8 cellular contexts compared by ENCODE assay signal in the genomic region with DNA sequence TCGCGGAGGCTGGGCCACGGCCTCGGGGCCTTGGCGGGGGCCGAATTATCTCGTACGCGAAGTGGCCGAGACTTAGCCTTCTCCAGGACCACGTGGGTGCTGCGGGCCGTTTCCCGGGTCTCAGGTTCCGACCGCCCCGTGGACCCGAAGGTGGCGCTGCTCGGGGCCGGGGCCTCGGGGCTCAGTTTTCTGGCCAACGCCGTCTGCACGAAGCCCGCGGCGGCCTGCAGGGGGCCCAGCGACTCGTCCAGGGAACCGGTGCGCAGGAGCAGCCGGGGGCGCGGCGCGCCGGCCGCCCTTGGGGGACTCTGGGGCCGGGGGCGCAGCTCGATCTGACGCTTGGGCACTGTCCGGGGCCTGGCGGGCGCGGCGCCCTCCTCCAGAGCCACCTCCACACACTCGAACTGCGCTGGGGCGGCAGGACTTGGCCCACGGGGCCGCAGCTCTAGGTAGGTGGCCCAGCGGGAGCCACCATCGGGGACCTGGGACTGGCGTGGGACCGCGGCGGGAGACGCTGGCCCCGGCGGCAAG. TPM values are rescaled to one million over a fixed set of nuclear protein-coding genes. Genes with fewer than 3 reads are reported as not detected.
A peak's percentile ranks its signal among the peaks of the same experiment; 100 is the strongest.
DNase-seq lines count a peak whose midpoint lies in the region; ATAC-seq, FAIRE-seq and TF ChIP-seq lines count a peak whose summit lies in the region.

No MANE protein-coding gene starts in this region.

- peaks cover 1% of the 10 kb centered on the region; the same call in 1 of the 2 replicates for H3K36me3 ChIP-seq in GM06990 (ENCODE audit: control insufficient read depth, insufficient read depth, low read length)
- peaks cover 0 to 7% of the 10 kb centered on the region in 2 experiments; a peak in 1 of 4 replicates for H3K36me3 ChIP-seq in GM12878 (ENCODE audit: control insufficient read depth in 2 of 2, insufficient read depth in 2 of 2, low read length in 1 of 2)
- no peaks in the 10 kb centered on the region for H3K36me3 ChIP-seq in HAP-1 (replicated peaks)

- H3K9ac ChIP-seq in GM12878 (ENCODE audit: control insufficient read depth, insufficient read depth, low read length), result peak overlapping the region; percentile 97

- H3K4me2 ChIP-seq in GM12878 (ENCODE audit: control insufficient read depth, insufficient read depth), result peak overlapping the region; percentile 73

- H2AFZ ChIP-seq in GM12878 (ENCODE audit: control insufficient read depth, low read depth, low read length), result peak overlapping the region; percentile 68

- POLR2A ChIA-PET in GM12878 (lab: Charles Lee), result interaction anchor here (1.1 kb wide), 1 partner anchor 10 kb away, joined by 3 read pairs; the partner anchor contains the start of gene SPATA24

- H3K4me3 ChIP-seq in GM06990 (replicated peaks; ENCODE audit: low read depth, low read length) (peak overlapping the region; percentile 68), GM12878 (peak overlapping the region; percentile 87), HAP-1 (no peak overlapping the region)

- H4K20me1 ChIP-seq in GM12878 (ENCODE audit: control insufficient read depth, insufficient read depth), result no peaks in the 10 kb centered on the region

- H3K4me1 ChIP-seq in GM12878 (ENCODE audit: control insufficient read depth, insufficient read depth, low read length) (peaks cover 56% of the 10 kb centered on the region), HAP-1 (peaks cover 4% of the 10 kb centered on the region)

- H3K27me3 Mint-ChIP-seq in stimulated activated naive CD8-positive, alpha-beta T cell treated with anti-CD3 and anti-CD28 coated beads, Interleukin-15, Interleukin-2, amounts not matched to agents 100 ng/mL and 50 ng/mL, for 24 hours, result no peaks in the 10 kb centered on the region

- FAIRE-seq in GM12878 (lab: Jason Lieb, UNC), result no peak

- in situ Hi-C loops in GM12878 (cut with MboI), result no loop called here
- in situ Hi-C loops in HAP-1 (cut with MboI; ENCODE audit: low sequenced_read_pairs), result no loop called here

- no peak for TF ChIP-seq POLR2A in GM12878 (IDR thresholded peaks at IDR 0.05; ENCODE audit: low read depth, low read length)

- peaks cover 52% of the 10 kb centered on the region for H3K4me1 Mint-ChIP-seq in stimulated activated naive CD8-positive, alpha-beta T cell treated with anti-CD3 and anti-CD28 coated beads, Interleukin-15, Interleukin-2, amounts not matched to agents 100 ng/mL and 50 ng/mL, for 24 hours (ENCODE audit: low read depth)

- SMC1A ChIA-PET in GM12878 (lab: Charles Lee; ENCODE audit: uncharacterized antibody, unreplicated experiment), result interaction anchor here (1.8 to 3.9 kb wide), 2 partner anchors 28 to 120 kb away, joined by 4 to 15 read pairs; no protein-coding TSS in a partner anchor

- H3K27me3 ChIP-seq in GM06990 (replicated peaks; ENCODE audit: control insufficient read depth, insufficient read depth, low read length) (no peaks in the 10 kb centered on the region), GM12878 (replicated peaks in 1 of 2; ENCODE audit: control insufficient read depth in 2 of 2, insufficient read depth in 2 of 2, low read length in 1 of 2) (no peaks in the 10 kb centered on the region), HAP-1 (ENCODE audit: low read depth) (no peaks in the 10 kb centered on the region)

- peak overlapping the region; percentile 95 for H3K4me3 Mint-ChIP-seq in stimulated activated naive CD8-positive, alpha-beta T cell treated with anti-CD3 and anti-CD28 coated beads, Interleukin-15, Interleukin-2, amounts not matched to agents 100 ng/mL and 50 ng/mL, for 24 hours

- intact Hi-C loops in GM12878 (cut with micrococcal nuclease; ENCODE audit: unreplicated experiment), result loop anchor here (5.0 kb wide), 3 partner anchors 102 to 142 kb away; partner anchors contain the start of gene MATR3

- no peaks in the 10 kb centered on the region for H3K9me3 Mint-ChIP-seq in stimulated activated naive CD8-positive, alpha-beta T cell treated with anti-CD3 and anti-CD28 coated beads, Interleukin-15, Interleukin-2, amounts not matched to agents 100 ng/mL and 50 ng/mL, for 24 hours

- peak; percentile 39; the same call in 1 of the 2 replicates for TF ChIP-seq RAD21 in GM12878 (IDR thresholded peaks at IDR 0.05; ENCODE audit: insufficient read depth, low read depth, low read length)

- no peak for TF ChIP-seq EP300 in GM12878 (IDR thresholded peaks at IDR 0.05; ENCODE audit: borderline replicate concordance in 1 of 2, control insufficient read depth in 1 of 2, low read depth in 2 of 2, low read length in 2 of 2)

- no TSS peak for BruUV-seq in GM12878 (replicated peaks; lab: Mats Ljungman, UMichigan)

- H3K9me3 ChIP-seq in GM12878 (replicated peaks; ENCODE audit: control insufficient read depth, insufficient read depth, low read length) (no peaks in the 10 kb centered on the region), HAP-1 (no peaks in the 10 kb centered on the region)

- H3K36me3 Mint-ChIP-seq in stimulated activated naive CD8-positive, alpha-beta T cell treated with anti-CD3 and anti-CD28 coated beads, Interleukin-15, Interleukin-2, amounts not matched to agents 100 ng/mL and 50 ng/mL, for 24 hours (ENCODE audit: low read depth), result peaks cover 5% of the 10 kb centered on the region

- peaks cover 65% of the 10 kb centered on the region for H3K79me2 ChIP-seq in GM12878 (ENCODE audit: control insufficient read depth, insufficient read depth, low read length)

- DNase-seq in GM06990 (ENCODE audit: extremely low read depth, insufficient read length) (peak; percentile 83), NCI-H2171 (lab: John Stamatoyannopoulos, UW) (peak; percentile 21), GM12878 (ENCODE audit: low read depth, low spot score) (no peak), islet precursor cell (peak; percentile 84), NCI-H2196 (lab: John Stamatoyannopoulos, UW; ENCODE audit: unreplicated experiment) (no peak), HAP-1 (ENCODE audit: low spot score in 2 of 2) (no peak), hepatic stellate cell (ENCODE audit: low spot score) (no peak)

- H3K27ac ChIP-seq in GM12878 (ENCODE audit: control insufficient read depth, insufficient read depth), result peak overlapping the region; percentile 90

- ATAC-seq in GM12878, result peak; percentile 1

- peak; percentile 50 for TF ChIP-seq CTCF in GM06990 (IDR thresholded peaks at IDR 0.05; ENCODE audit: insufficient read depth, low read length, poor library complexity, severe bottlenecking)
- TF ChIP-seq CTCF in GM12878 (IDR thresholded peaks at IDR 0.05 in 2 of 3, conservative IDR thresholded peaks at IDR 0.05 in 1 of 3; ENCODE audit: control insufficient read depth in 2 of 3, extremely low read depth in 1 of 3, insufficient read depth in 1 of 3, low read depth in 3 of 3, low read length in 3 of 3), result peak; percentile 50 to 72 (median 60)

- no peak overlapping the region for H3K27ac Mint-ChIP-seq in stimulated activated naive CD8-positive, alpha-beta T cell treated with anti-CD3 and anti-CD28 coated beads, Interleukin-15, Interleukin-2, amounts not matched to agents 100 ng/mL and 50 ng/mL, for 24 hours

- RAD21 ChIA-PET in GM12878 (lab: Charles Lee; ENCODE audit: unreplicated experiment), result interaction anchor here (2.2 kb wide), 1 partner anchor 28 kb away, joined by 14 read pairs; no protein-coding TSS in a partner anchor

- CTCF ChIA-PET in GM12878 (lab: Yijun Ruan, JAX), result interaction anchor here (1.8 to 1.9 kb wide), 2 partner anchors 12 to 26 kb away, joined by 6 to 10 read pairs; no protein-coding TSS in a partner anchor

- WGBS in GM12878 (ENCODE audit: insufficient coverage, insufficient replicate concordance, low lambda C conversion rate, missing lambda C conversion rate), result 47% methylated on average over 37 of the region's 62 CpGs

RNA-seq across cellular contexts. Expression of gene PROB1, which starts 0.7 kb away (rescaled TPM):
- total RNA-seq in GM12878 (2013; cell fraction: nucleolus; rRNA removed), result 3.5 and 4.4 TPM in 2 replicates
- total RNA-seq in GM12878 (2014; rRNA removed) (3.0 and 3.8 TPM in 2 replicates), GM12878 (2014; rRNA removed; fragmentation: Illumina TruSeq; extraction: Trizol) (1.7 and 2.0 TPM in 2 replicates), GM12878 (2021) (6.0 and 6.5 TPM in 2 replicates)
- polyA plus RNA-seq in GM12878 (2011; ENCODE audit: low read depth), result 1.4 TPM
- polyA plus RNA-seq in GM12878 (2011; rRNA removed) (0.59 and 1.1 TPM in 2 replicates), GM12878 (2014; fragmentation: Illumina TruSeq; extraction: Trizol) (0.78 and 1.4 TPM in 2 replicates), GM12878 (2014; fragmentation: Nextera tagmentation; extraction: Ambion mirVana) (under 1 TPM; 0.14 to 0.58 TPM), GM12878 (2014; rRNA removed) (4.7 and 5.1 TPM in 2 replicates), GM12878 (2016; fragmentation: Nextera tagmentation; extraction: Ambion mirVana) (1 to 10 TPM; 6.2 to 8.1 TPM)
- 1.3 and 2.2 TPM in 2 replicates for polyA plus RNA-seq in GM12878 (2011; cell fraction: cytosol; rRNA removed)
- polyA plus RNA-seq in GM12878 (2011; cell fraction: nucleus; rRNA removed), result 3.4 and 4.5 TPM in 2 replicates
- 3.8 and 5.2 TPM in 2 replicates for polyA plus RNA-seq in GM12878 (2012)
- polyA minus RNA-seq in GM12878 (2011; rRNA and poly(A)+ RNA removed), result 0.95 and 1.9 TPM in 2 replicates
- 0.73 and 1.1 TPM in 2 replicates for polyA minus RNA-seq in GM12878 (2011; cell fraction: cytosol; rRNA and poly(A)+ RNA removed)
- polyA minus RNA-seq in GM12878 (2011; cell fraction: nucleus; rRNA and poly(A)+ RNA removed), result 3.4 and 6.2 TPM in 2 replicates

RNA-seq across cellular contexts. Expression of gene MZB1, which starts 4.5 kb away (rescaled TPM):
- total RNA-seq in GM12878 (2013; cell fraction: nucleolus; rRNA removed), result 108 and 124 TPM in 2 replicates
- 211 and 238 TPM in 2 replicates for total RNA-seq in GM12878 (2014; rRNA removed)
- 132 and 157 TPM in 2 replicates for total RNA-seq in GM12878 (2014; rRNA removed; fragmentation: Illumina TruSeq; extraction: Trizol)
- 200 and 218 TPM in 2 replicates for total RNA-seq in GM12878 (2021)
- polyA plus RNA-seq in GM12878 (2011; ENCODE audit: low read depth), result 170 TPM
- 37.4 and 65.2 TPM in 2 replicates for polyA plus RNA-seq in GM12878 (2011; rRNA removed)
- polyA plus RNA-seq in GM12878 (2011; cell fraction: cytosol; rRNA removed), result 96.6 and 144 TPM in 2 replicates
- polyA plus RNA-seq in GM12878 (2011; cell fraction: nucleus; rRNA removed), result 140 and 154 TPM in 2 replicates
- 253 and 361 TPM in 2 replicates for polyA plus RNA-seq in GM12878 (2012)
- 44.1 and 147 TPM in 2 replicates for polyA plus RNA-seq in GM12878 (2014; fragmentation: Illumina TruSeq; extraction: Trizol)
- 10 to 100 TPM; 19.3 to 56.9 TPM for polyA plus RNA-seq in GM12878 (2014; fragmentation: Nextera tagmentation; extraction: Ambion mirVana)
- 291 and 321 TPM in 2 replicates for polyA plus RNA-seq in GM12878 (2014; rRNA removed)
- 100 to 1,000 TPM; 369 to 406 TPM for polyA plus RNA-seq in GM12878 (2016; fragmentation: Nextera tagmentation; extraction: Ambion mirVana)
- polyA minus RNA-seq in GM12878 (2011; rRNA and poly(A)+ RNA removed), result 43.4 and 79.0 TPM in 2 replicates
- 21.8 and 23.1 TPM in 2 replicates for polyA minus RNA-seq in GM12878 (2011; cell fraction: cytosol; rRNA and poly(A)+ RNA removed)
- 58.2 and 93.9 TPM in 2 replicates for polyA minus RNA-seq in GM12878 (2011; cell fraction: nucleus; rRNA and poly(A)+ RNA removed)

RNA-seq across cellular contexts. Expression of gene SPATA24, which starts 9.7 kb away (rescaled TPM):
- 8.9 and 9.5 TPM in 2 replicates for total RNA-seq in GM12878 (2013; cell fraction: nucleolus; rRNA removed)
- total RNA-seq in GM12878 (2014; rRNA removed) (5.1 and 8.1 TPM in 2 replicates), GM12878 (2014; rRNA removed; fragmentation: Illumina TruSeq; extraction: Trizol) (6.3 and 8.1 TPM in 2 replicates), GM12878 (2021) (4.1 and 5.6 TPM in 2 replicates)
- polyA plus RNA-seq in GM12878 (2011; ENCODE audit: low read depth), result 8.4 TPM
- polyA plus RNA-seq in GM12878 (2011; rRNA removed) (5.3 and 6.0 TPM in 2 replicates), GM12878 (2014; fragmentation: Illumina TruSeq; extraction: Trizol) (6.1 and 9.8 TPM in 2 replicates), GM12878 (2014; fragmentation: Nextera tagmentation; extraction: Ambion mirVana) (1 to 10 TPM; 7.6 to 8.5 TPM), GM12878 (2014; rRNA removed) (7.1 and 7.2 TPM in 2 replicates), GM12878 (2016; fragmentation: Nextera tagmentation; extraction: Ambion mirVana) (1 to 10 TPM; 7.0 to 7.4 TPM)
- 2.9 and 3.7 TPM in 2 replicates for polyA plus RNA-seq in GM12878 (2011; cell fraction: cytosol; rRNA removed)
- 3.2 and 4.8 TPM in 2 replicates for polyA plus RNA-seq in GM12878 (2011; cell fraction: nucleus; rRNA removed)
- polyA plus RNA-seq in GM12878 (2012), result 7.6 and 8.6 TPM in 2 replicates
- 2.2 and 2.6 TPM in 2 replicates for polyA minus RNA-seq in GM12878 (2011; rRNA and poly(A)+ RNA removed)
- not detected in 2 replicates for polyA minus RNA-seq in GM12878 (2011; cell fraction: cytosol; rRNA and poly(A)+ RNA removed)
- polyA minus RNA-seq in GM12878 (2011; cell fraction: nucleus; rRNA and poly(A)+ RNA removed), result 2.3 and 3.4 TPM in 2 replicates

RNA-seq across cellular contexts. Expression of gene SLC23A1, which starts 11.1 kb away (rescaled TPM):
- total RNA-seq in GM12878 (2013; cell fraction: nucleolus; rRNA removed), result 24.3 and 24.7 TPM in 2 replicates
- total RNA-seq in GM12878 (2014; rRNA removed) (0.98 and 1.2 TPM in 2 replicates), GM12878 (2014; rRNA removed; fragmentation: Illumina TruSeq; extraction: Trizol) (1.7 and 2.4 TPM in 2 replicates), GM12878 (2021) (4.1 and 4.7 TPM in 2 replicates)
- polyA plus RNA-seq in GM12878 (2011; ENCODE audit: low read depth), result 1.2 TPM
- polyA plus RNA-seq in GM12878 (2011; rRNA removed) (1.1 and 1.5 TPM in 2 replicates), GM12878 (2014; fragmentation: Illumina TruSeq; extraction: Trizol) (0.95 and 1.7 TPM in 2 replicates), GM12878 (2014; fragmentation: Nextera tagmentation; extraction: Ambion mirVana) (under 1 TPM; 0.35 to 0.74 TPM), GM12878 (2014; rRNA removed) (3.2 and 3.3 TPM in 2 replicates), GM12878 (2016; fragmentation: Nextera tagmentation; extraction: Ambion mirVana) (1 to 10 TPM; 1.5 to 1.6 TPM)
- 1.2 and 1.3 TPM in 2 replicates for polyA plus RNA-seq in GM12878 (2011; cell fraction: cytosol; rRNA removed)
- 18.8 and 22.0 TPM in 2 replicates for polyA plus RNA-seq in GM12878 (2011; cell fraction: nucleus; rRNA removed)
- 3.3 and 4.3 TPM in 2 replicates for polyA plus RNA-seq in GM12878 (2012)
- polyA minus RNA-seq in GM12878 (2011; rRNA and poly(A)+ RNA removed), result 5.6 and 11.2 TPM in 2 replicates
- polyA minus RNA-seq in GM12878 (2011; cell fraction: cytosol; rRNA and poly(A)+ RNA removed), result not detected in 2 replicates
- polyA minus RNA-seq in GM12878 (2011; cell fraction: nucleus; rRNA and poly(A)+ RNA removed), result 9.8 and 16.2 TPM in 2 replicates

RNA-seq across cellular contexts. Expression of gene DNAJC18, which starts 45.1 kb away (rescaled TPM):
- total RNA-seq in GM12878 (2013; cell fraction: nucleolus; rRNA removed), result 9.8 and 13.1 TPM in 2 replicates
- 5.3 and 6.4 TPM in 2 replicates for total RNA-seq in GM12878 (2014; rRNA removed)
- total RNA-seq in GM12878 (2014; rRNA removed; fragmentation: Illumina TruSeq; extraction: Trizol), result 10.6 and 10.8 TPM in 2 replicates
- total RNA-seq in GM12878 (2021), result 16.9 and 19.7 TPM in 2 replicates
- 7.0 TPM for polyA plus RNA-seq in GM12878 (2011; ENCODE audit: low read depth)
- 21.0 and 34.0 TPM in 2 replicates for polyA plus RNA-seq in GM12878 (2011; rRNA removed)
- polyA plus RNA-seq in GM12878 (2011; cell fraction: cytosol; rRNA removed), result 5.6 and 8.9 TPM in 2 replicates
- 4.0 and 5.5 TPM in 2 replicates for polyA plus RNA-seq in GM12878 (2011; cell fraction: nucleus; rRNA removed)
- polyA plus RNA-seq in GM12878 (2012), result 12.4 and 17.4 TPM in 2 replicates
- 17.5 and 22.6 TPM in 2 replicates for polyA plus RNA-seq in GM12878 (2014; fragmentation: Illumina TruSeq; extraction: Trizol)
- 10 to 100 TPM; 20.5 to 26.7 TPM for polyA plus RNA-seq in GM12878 (2014; fragmentation: Nextera tagmentation; extraction: Ambion mirVana)
- polyA plus RNA-seq in GM12878 (2014; rRNA removed), result 5.3 and 10.1 TPM in 2 replicates
- polyA plus RNA-seq in GM12878 (2016; fragmentation: Nextera tagmentation; extraction: Ambion mirVana), result 10 to 100 TPM; 16.7 to 18.0 TPM
- polyA minus RNA-seq in GM12878 (2011; rRNA and poly(A)+ RNA removed), result 6.6 and 10.5 TPM in 2 replicates
- 3.2 and 7.4 TPM in 2 replicates for polyA minus RNA-seq in GM12878 (2011; cell fraction: cytosol; rRNA and poly(A)+ RNA removed)
- polyA minus RNA-seq in GM12878 (2011; cell fraction: nucleus; rRNA and poly(A)+ RNA removed), result 2.2 and 2.9 TPM in 2 replicates

Comparison
In these comparisons a context has a peak if more than half of its experiments do, and no peak if none do; other contexts are left out.
1. DNase-seq: peak in GM06990 (single experiment), NCI-H2171 (single experiment) and islet precursor cell (single experiment); none in GM12878 (single experiment), NCI-H2196 (single experiment), HAP-1 (0 of 2) and hepatic stellate cell (single experiment).